In genomic region chr6:107682721-107683120, GRCh38 we compare ENCODE assay signal across 34 cellular contexts.
"Had no signal": no experiment of that assay in that cellular context is flagged by ENCODE, and none has a peak within 500 bp of the region (broad histone marks: within the 10 kb centered on the region; RNA-seq: fewer than 3 reads in every experiment).

No MANE protein-coding gene starts in this region.

- DNase-seq: Karpas-422, Kasumi-1, MG63, MM.1S, MV-4-11, NCI-H1048, NCI-H1092, NCI-H1092 treated with DMSO at 0.1 percent for 48 hours, NCI-H1105, NCI-H1105 treated with DMSO at 0.1 percent for 48 hours, NCI-H1417, NCI-H1417 treated with DMSO at 0.1 percent for 48 hours, NCI-H1436, NCI-H1436 treated with DMSO at 0.1 percent for 48 hours, NCI-H146, NCI-H1694, NCI-H1694 treated with DMSO at 0.1 percent for 48 hours, NCI-H187, NCI-H187 treated with DMSO at 0.1 percent for 48 hours, NCI-H1930, NCI-H2029, NCI-H2029 treated with DMSO at 0.1 percent for 48 hours, NCI-H2081, NCI-H2081 treated with DMSO at 0.1 percent for 48 hours, NCI-H2107, NCI-H2171, NCI-H2171 treated with DMSO at 0.1 percent for 48 hours, NCI-H2227 treated with DMSO at 0.1 percent for 48 hours, NCI-H226, NCI-H345, NCI-H446, NCI-H446 treated with DMSO at 0.1 percent for 48 hours, NCI-H510A, NCI-H510A treated with DMSO at 0.1 percent for 48 hours had no signal

- H3K4me3 ChIP-seq: MG63 had no signal

- H3K36me3 ChIP-seq: MG63 had no signal

- H3K27me3 ChIP-seq: MG63 had no signal

- H3K9me3 ChIP-seq: MG63 had no signal
